8 cellular contexts compared by ENCODE assay signal in the genomic region with DNA sequence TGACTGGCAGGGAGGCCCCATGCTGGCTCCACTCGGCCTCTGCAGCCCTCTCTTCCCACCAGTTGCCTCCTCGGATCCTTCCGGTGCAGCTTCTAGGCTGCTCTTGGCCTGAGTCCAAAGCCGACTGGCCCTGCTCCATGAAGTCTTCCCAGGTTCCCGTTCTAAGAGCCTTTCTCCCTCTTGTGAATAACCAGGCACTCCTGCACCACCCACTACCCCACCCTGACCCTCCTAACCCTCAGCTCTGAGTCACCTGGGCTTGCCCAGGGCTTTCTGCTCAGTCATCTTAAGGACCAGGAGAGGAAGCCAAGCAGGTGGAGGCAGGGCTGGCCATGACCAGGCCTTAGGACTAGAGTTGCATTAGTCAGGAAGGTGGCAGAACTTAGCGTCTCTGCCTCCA. TPM values are rescaled to one million over a fixed set of nuclear protein-coding genes. Genes with fewer than 3 reads are reported as not detected.
A peak's percentile ranks its signal among the peaks of the same experiment; 100 is the strongest.
DNase-seq lines count a peak whose midpoint lies in the region; ATAC-seq and TF ChIP-seq lines count a peak whose summit lies in the region.

No MANE protein-coding gene starts in this region.

- 10 to 13% methylated on average over 6 of the region's 6 CpGs for WGBS in esophagus, 2 donors
- 16 to 17% (median 17%) methylated on average over 6 of the region's 6 CpGs for WGBS in ovary, 3 donors

- H3K9me3 Mint-ChIP-seq in CD4-positive, alpha-beta memory T cell: no peaks in the 10 kb centered on the region

- H3K4me3 Mint-ChIP-seq in CD4-positive, alpha-beta memory T cell: no peak overlapping the region

- H3K27me3 ChIP-seq in esophagus (ENCODE audit: control insufficient read depth in 1 of 2, insufficient read depth in 2 of 2, low read length in 2 of 2): no peaks in the 10 kb centered on the region
- H3K27me3 ChIP-seq in ovary: no peaks in the 10 kb centered on the region
- H3K27me3 ChIP-seq in CD4-positive, alpha-beta memory T cell (ENCODE audit: insufficient read depth, low read length): no peaks in the 10 kb centered on the region

- H3K4me3 ChIP-seq in esophagus (ENCODE audit: low read depth in 1 of 2, low read length in 2 of 2) (no peak overlapping the region), ovary (no peak overlapping the region)
- H3K4me3 ChIP-seq in CD4-positive, alpha-beta memory T cell (ENCODE audit: low read length in 2 of 2): no peak overlapping the region

- intact Hi-C loops in ovary (cut with DNase I): no loop called here
- intact Hi-C loops in CD4-positive, alpha-beta memory T cell (cut with micrococcal nuclease): no loop called here

- POLR2A ChIA-PET in CD4-positive, alpha-beta memory T cell (lab: Charles Lee; ENCODE audit: partially characterized antibody): no interaction called here

- H3K36me3 ChIP-seq in esophagus (ENCODE audit: control insufficient read depth in 2 of 2, insufficient read depth in 2 of 2, low read length in 1 of 2) (no peaks in the 10 kb centered on the region), ovary (no peaks in the 10 kb centered on the region)
- no peaks in the 10 kb centered on the region for H3K36me3 ChIP-seq in CD4-positive, alpha-beta memory T cell (ENCODE audit: insufficient read depth, low read length)

- H3K27ac Mint-ChIP-seq in CD4-positive, alpha-beta memory T cell: no peak overlapping the region

- no peak for TF ChIP-seq POLR2A in ovary (IDR thresholded peaks at IDR 0.05)

- no peaks in the 10 kb centered on the region for H3K4me1 Mint-ChIP-seq in CD4-positive, alpha-beta memory T cell

- H3K27ac ChIP-seq in esophagus (ENCODE audit: low read depth in 2 of 2, low read length in 1 of 2): peak overlapping the region; percentile 70 to 90
- H3K27ac ChIP-seq in ovary: peak overlapping the region in 1 of 2 donors; percentile 18
- no peak overlapping the region for H3K27ac ChIP-seq in CD4-positive, alpha-beta memory T cell (ENCODE audit: low read depth, low read length)

- TF ChIP-seq CTCF in ovary (IDR thresholded peaks at IDR 0.05): no peak

- H3K4me1 ChIP-seq in esophagus (ENCODE audit: control insufficient read depth in 2 of 2, insufficient read depth in 2 of 2, low read length in 1 of 2): peaks cover 0 to 3% of the 10 kb centered on the region in 2 donors
- peaks cover 8% of the 10 kb centered on the region for H3K4me1 ChIP-seq in ovary (ENCODE audit: insufficient read depth)
- H3K4me1 ChIP-seq in CD4-positive, alpha-beta memory T cell (ENCODE audit: insufficient read depth, low read length): no peaks in the 10 kb centered on the region

- no peaks in the 10 kb centered on the region for H3K36me3 Mint-ChIP-seq in CD4-positive, alpha-beta memory T cell

- DNase-seq in EH (ENCODE audit: low read depth) (peak; percentile 77), NCI-H510A treated with DMSO at 0.1 percent for 48 hours (lab: John Stamatoyannopoulos, UW) (peak; percentile 71), ovary (peak; percentile 82 to 88 (median 85)), NCI-H2081 treated with DMSO at 0.1 percent for 48 hours (lab: John Stamatoyannopoulos, UW) (no peak), ecto neural progenitor cell (ENCODE audit: low spot score) (no peak)
- no peak for DNase-seq in CD4-positive, alpha-beta memory T cell

- no peak for ATAC-seq in HG02610 (IDR thresholded peaks at IDR 0.05; ENCODE audit: unreplicated experiment)

- peaks cover 0 to 5% of the 10 kb centered on the region in 2 donors for H3K27me3 Mint-ChIP-seq in CD4-positive, alpha-beta memory T cell

- CTCF ChIA-PET in CD4-positive, alpha-beta memory T cell (lab: Charles Lee; ENCODE audit: partially characterized antibody): no interaction called here

- no peak for TF ChIP-seq EP300 in ovary (IDR thresholded peaks at IDR 0.05)

- H3K9me3 ChIP-seq in esophagus (ENCODE audit: control insufficient read depth in 2 of 2, insufficient read depth in 1 of 2, low read depth in 1 of 2, low read length in 1 of 2) (no peaks in the 10 kb centered on the region), ovary (no peaks in the 10 kb centered on the region)
- no peaks in the 10 kb centered on the region for H3K9me3 ChIP-seq in CD4-positive, alpha-beta memory T cell (ENCODE audit: control insufficient read depth in 1 of 2, low read length in 2 of 2)

RNA-seq across cellular contexts. Expression of a gene that starts 28.1 kb away (rescaled TPM):
- polyA plus RNA-seq in esophagus: 100 to 1,000 TPM; 287 to 351 TPM
- 100 to 1,000 TPM; 383 to 530 (median 467) TPM for total RNA-seq in ovary
- 100 to 1,000 TPM; 408 to 540 TPM for polyA plus RNA-seq in ovary
- total RNA-seq in CD4-positive, alpha-beta memory T cell: 100 to 1,000 TPM; 369 to 400 TPM
- polyA plus RNA-seq in CD4-positive, alpha-beta memory T cell: 1,000 to 10,000 TPM in 1 of 2 donors, 100 to 1,000 TPM in 1; 938 to 1,608 TPM

RNA-seq across cellular contexts. Expression of a gene that starts 37.6 kb away (rescaled TPM):
- polyA plus RNA-seq in esophagus: 10 to 100 TPM; 75.6 TPM
- 100 to 1,000 TPM in 5 of 7 donors, 10 to 100 TPM in 2; 49.2 to 147 (median 115) TPM for total RNA-seq in ovary
- polyA plus RNA-seq in ovary: 100 to 1,000 TPM in 1 of 2 donors, 10 to 100 TPM in 1; 62.6 to 133 TPM
- 100 to 1,000 TPM; 147 TPM for total RNA-seq in CD4-positive, alpha-beta memory T cell
- polyA plus RNA-seq in CD4-positive, alpha-beta memory T cell: 100 to 1,000 TPM in 1 of 2 donors, 10 to 100 TPM in 1; 67.4 to 111 TPM

RNA-seq across cellular contexts. Expression of a gene that starts 50.9 kb away (rescaled TPM):
- polyA plus RNA-seq in esophagus (10 to 100 TPM; 14.9 to 22.1 TPM), ovary (10 to 100 TPM; 31.7 to 45.3 TPM)
- total RNA-seq in ovary: 10 to 100 TPM; 13.1 to 36.6 (median 28.5) TPM
- 10 to 100 TPM; 29.5 to 34.3 TPM for total RNA-seq in CD4-positive, alpha-beta memory T cell
- 100 to 1,000 TPM in 1 of 2 donors, 10 to 100 TPM in 1; 98.7 to 104 TPM for polyA plus RNA-seq in CD4-positive, alpha-beta memory T cell

Comparison
In these comparisons a context has a peak if more than half of its experiments do, and no peak if none do; other contexts are left out.
1. DNase-seq: peak in EH (single experiment), NCI-H510A treated with DMSO at 0.1 percent for 48 hours (single experiment) and ovary (5 of 5); none in NCI-H2081 treated with DMSO at 0.1 percent for 48 hours (single experiment), CD4-positive, alpha-beta memory T cell (0 of 5) and ecto neural progenitor cell (single experiment).